ENCODE assay signal across 8 cellular contexts in the genomic region with DNA sequence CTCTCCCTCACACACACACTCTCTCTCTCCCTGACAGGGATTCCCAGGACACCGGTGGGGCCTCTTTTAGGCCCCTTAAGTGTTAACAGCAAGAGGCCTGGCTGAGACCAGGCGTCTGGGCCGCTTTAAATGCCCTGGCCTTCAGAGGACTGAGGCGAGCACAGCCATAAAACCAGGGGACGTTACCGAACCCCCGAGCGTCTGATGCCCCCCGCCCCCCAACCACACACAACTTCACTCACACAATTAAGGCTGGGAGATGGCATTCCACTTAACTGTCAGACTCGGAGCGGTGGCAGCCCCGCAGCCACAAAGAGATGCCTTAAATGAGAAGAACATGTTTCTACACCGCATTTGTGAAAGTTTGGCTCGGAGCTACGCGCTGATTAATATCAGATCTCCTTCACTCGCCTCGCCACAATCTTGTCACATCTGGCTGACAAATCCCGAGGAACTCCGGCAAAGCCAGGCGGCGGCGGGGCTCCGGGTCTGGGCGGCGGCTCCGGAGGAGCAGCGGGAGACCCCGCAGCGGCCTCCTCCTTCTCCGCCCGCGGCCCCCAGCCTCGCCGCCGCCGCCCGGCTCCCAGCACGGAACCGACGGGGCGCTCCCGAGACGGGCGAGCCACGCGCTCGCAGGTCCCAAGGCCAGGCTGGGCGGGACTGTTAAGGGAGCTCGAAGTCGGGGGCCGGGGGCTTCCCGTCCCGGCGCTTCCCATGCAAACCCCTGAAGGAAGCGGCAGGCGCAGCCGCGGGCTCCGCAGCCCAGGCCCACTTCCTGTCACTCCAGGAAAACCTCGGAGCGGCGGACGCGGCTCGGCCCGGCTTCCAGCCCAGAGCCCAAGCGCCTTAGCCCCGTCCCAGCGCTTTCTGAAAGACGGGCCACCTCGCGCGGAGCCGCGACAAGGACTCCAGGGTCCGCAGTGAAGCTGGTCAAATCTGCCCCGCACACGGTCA. TPM values are rescaled to one million over a fixed set of nuclear protein-coding genes. Genes with fewer than 3 reads are reported as not detected.
DNase-seq lines count a peak whose midpoint lies in the region; ATAC-seq and TF ChIP-seq lines count a peak whose summit lies in the region.

No MANE protein-coding gene starts in this region.

- peak overlapping the region; percentile 65 for H3K4me3 ChIP-seq in WERI-Rb-1 (ENCODE audit: low read depth, low read length)
- H3K4me3 ChIP-seq in cardiac muscle cell, result peak overlapping the region; percentile 38
- peak overlapping the region; percentile 90 for H3K4me3 ChIP-seq in retinal pigment epithelial cell (ENCODE audit: low read length)

- no peaks in the 10 kb centered on the region for H3K36me3 ChIP-seq in WERI-Rb-1
- no peaks in the 10 kb centered on the region for H3K36me3 ChIP-seq in cardiac muscle cell

- ATAC-seq in left colon (no peak), HG02840 (IDR thresholded peaks at IDR 0.05; ENCODE audit: low FRiP score, unreplicated experiment) (no peak), HG03108 (IDR thresholded peaks at IDR 0.05; ENCODE audit: unreplicated experiment) (no peak)

- peaks cover 48% of the 10 kb centered on the region for H3K27me3 ChIP-seq in WERI-Rb-1 (ENCODE audit: insufficient read depth, low read depth, severe bottlenecking)
- H3K27me3 ChIP-seq in cardiac muscle cell, result peaks cover 54% of the 10 kb centered on the region

- DNase-seq in GM10266 (ENCODE audit: extremely low spot score) (peak; percentile 27), WERI-Rb-1 (no peak), cardiac muscle cell (ENCODE audit: low read depth in 1 of 2, low spot score in 1 of 2) (peak; percentile 68 to 74), retinal pigment epithelial cell (ENCODE audit: low read depth) (no peak), left colon (no peak)
- no peak for DNase-seq in activated naive CD4-positive, alpha-beta T cell treated with anti-CD3 and anti-CD28 coated beads, Interleukin-2, amount 50 U/mL, for 16 hours

- H3K9me3 ChIP-seq in WERI-Rb-1 (ENCODE audit: severe bottlenecking) (no peaks in the 10 kb centered on the region), cardiac muscle cell (ENCODE audit: low read depth) (no peaks in the 10 kb centered on the region)

- no peak for TF ChIP-seq CTCF in GM10266 (IDR thresholded peaks at IDR 0.05; ENCODE audit: control insufficient read depth, insufficient read depth, low read depth, missing control alignments)
- TF ChIP-seq CTCF in WERI-Rb-1 (IDR thresholded peaks at IDR 0.05; ENCODE audit: low read depth, low read length), result no peak
- TF ChIP-seq CTCF in cardiac muscle cell (IDR thresholded peaks at IDR 0.05; ENCODE audit: low read depth, low read length), result no peak
- TF ChIP-seq CTCF in retinal pigment epithelial cell (conservative IDR thresholded peaks at IDR 0.05; ENCODE audit: low read depth, low read length), result no peak

- intact Hi-C loops in left colon (cut with DNase I, micrococcal nuclease), result no loop called here

- H3K4me1 ChIP-seq in cardiac muscle cell (ENCODE audit: low read depth), result no peaks in the 10 kb centered on the region

- H3K27ac ChIP-seq in WERI-Rb-1, result no peak overlapping the region
- peak overlapping the region; percentile 18 for H3K27ac ChIP-seq in cardiac muscle cell

RNA-seq across cellular contexts. Expression of a gene that starts 1.3 kb away (rescaled TPM):
- 4.5 and 4.7 TPM in 2 replicates for total RNA-seq in cardiac muscle cell
- polyA plus RNA-seq in cardiac muscle cell, result 3.3 and 6.4 TPM in 2 replicates
- total RNA-seq in left colon, result not detected

Comparison
In these comparisons a context has a peak if more than half of its experiments do, and no peak if none do; other contexts are left out.
1. DNase-seq: peak in GM10266 (single experiment) and cardiac muscle cell (2 of 2); none in WERI-Rb-1 (single experiment), retinal pigment epithelial cell (single experiment), left colon (0 of 2) and activated naive CD4-positive, alpha-beta T cell treated with anti-CD3 and anti-CD28 coated beads, Interleukin-2, amount 50 U/mL, for 16 hours (single experiment).
2. H3K4me3 ChIP-seq: peak in every context shown above with its lines; median percentile 90 in retinal pigment epithelial cell; 65 in WERI-Rb-1; 38 in cardiac muscle cell.